In the genomic region with DNA sequence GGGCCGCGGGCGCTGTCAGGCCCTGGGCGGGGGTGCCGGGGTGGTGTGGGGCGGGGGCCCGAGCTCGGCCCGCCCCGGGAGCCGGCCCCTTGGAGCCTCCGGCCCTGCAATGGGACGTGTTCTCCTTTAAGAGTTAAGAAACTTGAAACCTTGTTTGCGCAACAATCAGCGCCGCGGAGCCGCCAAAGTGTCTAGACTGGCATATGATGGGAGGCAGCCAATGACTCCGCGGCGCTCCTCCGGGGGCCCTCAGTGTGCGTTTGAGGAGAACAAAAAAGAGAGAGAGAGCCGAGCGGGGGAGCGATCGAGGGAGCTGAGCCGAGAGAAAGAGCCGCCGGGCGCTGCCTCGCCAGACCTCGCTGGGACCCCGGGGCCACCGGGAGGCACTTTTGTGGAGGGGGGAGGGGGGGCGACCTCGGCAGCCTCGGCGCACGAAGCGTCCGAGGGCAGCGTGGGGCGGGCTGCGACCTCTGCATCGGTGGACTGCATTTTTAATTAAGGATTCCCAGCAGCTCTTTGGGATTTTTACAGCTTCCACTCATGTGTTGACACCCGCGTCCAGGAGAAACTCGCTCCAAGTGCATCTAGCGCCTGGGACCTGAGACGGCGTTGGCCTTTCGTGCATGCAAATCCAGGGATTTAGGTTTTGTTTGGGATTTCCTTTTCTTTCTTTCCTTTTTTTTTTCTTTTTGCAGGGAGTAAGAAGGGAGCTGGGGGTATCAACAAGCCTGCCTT, we compare ENCODE assay signal across 8 cellular contexts. TPM values are rescaled to one million over a fixed set of nuclear protein-coding genes. Genes with fewer than 3 reads are reported as not detected.
DNase-seq lines count a peak whose midpoint lies in the region; ATAC-seq and TF ChIP-seq lines count a peak whose summit lies in the region.

A gene (plus strand): TSS at position 202 of the 735 bp plus-strand sequence. CDS start 1,023 bp downstream, outside the sequence.

- H3K9me3 Mint-ChIP-seq in IgD-negative memory B cell, result no peaks in the 10 kb centered on the region

- H3K4me3 ChIP-seq in GM08714 (ENCODE audit: low read length) (peak within 1 kb of the TSS; percentile 67), epithelial cell of esophagus (ENCODE audit: low read length) (peak within 1 kb of the TSS; percentile 45)

- H3K4me1 Mint-ChIP-seq in IgD-negative memory B cell, result peaks cover 7 to 14% (median 11%) of the 10 kb centered on the region in 3 donors

- no peak for ATAC-seq in HG03442 (IDR thresholded peaks at IDR 0.05; ENCODE audit: unreplicated experiment)

- H3K4me3 Mint-ChIP-seq in IgD-negative memory B cell, result peak within 1 kb of the TSS; percentile 89 to 98 (median 94)

- peaks cover 1% of the 10 kb centered on the region for H3K36me3 Mint-ChIP-seq in IgD-negative memory B cell

- H3K27me3 Mint-ChIP-seq in IgD-negative memory B cell, result peaks cover 17% of the 10 kb centered on the region

- peak within 1 kb of the TSS in 2 of 3 donors; percentile 76 to 86 for H3K27ac Mint-ChIP-seq in IgD-negative memory B cell

- DNase-seq in OCI-M2 (lab: John Stamatoyannopoulos, UW; ENCODE audit: unreplicated experiment), result peak; percentile 26
- peak; percentile 61 for DNase-seq in activated T-cell treated with anti-CD3 and anti-CD28 coated beads for 24 hours (ENCODE audit: low read depth)
- peak; percentile 96 for DNase-seq in epithelial cell of esophagus (ENCODE audit: low read depth)
- DNase-seq in midbrain (lab: John Stamatoyannopoulos, UW), result peak; percentile 86
- DNase-seq in stimulated activated CD8-positive, alpha-beta memory T cell treated with anti-CD3 and anti-CD28 coated beads, Interleukin-15, amount 100 ng/mL, for 24 hours (ENCODE audit: low read depth), result peak; percentile 27

- TF ChIP-seq CTCF in epithelial cell of esophagus (IDR thresholded peaks at IDR 0.05; ENCODE audit: insufficient read depth, low read depth, low read length, missing control alignments), result no peak

RNA-seq across cellular contexts. Expression of the gene that starts here (rescaled TPM):
- polyA plus RNA-seq in IgD-negative memory B cell, result not detected

Comparison
In these comparisons a context has a peak if more than half of its experiments do, and no peak if none do; other contexts are left out.
1. DNase-seq: peak in every context shown above with its lines; median percentile 96 in epithelial cell of esophagus; 86 in midbrain; 61 in activated T-cell treated with anti-CD3 and anti-CD28 coated beads for 24 hours; 27 in stimulated activated CD8-positive, alpha-beta memory T cell treated with anti-CD3 and anti-CD28 coated beads, Interleukin-15, amount 100 ng/mL, for 24 hours; 26 in OCI-M2.